9 cellular contexts compared by ENCODE assay signal in the genomic region with DNA sequence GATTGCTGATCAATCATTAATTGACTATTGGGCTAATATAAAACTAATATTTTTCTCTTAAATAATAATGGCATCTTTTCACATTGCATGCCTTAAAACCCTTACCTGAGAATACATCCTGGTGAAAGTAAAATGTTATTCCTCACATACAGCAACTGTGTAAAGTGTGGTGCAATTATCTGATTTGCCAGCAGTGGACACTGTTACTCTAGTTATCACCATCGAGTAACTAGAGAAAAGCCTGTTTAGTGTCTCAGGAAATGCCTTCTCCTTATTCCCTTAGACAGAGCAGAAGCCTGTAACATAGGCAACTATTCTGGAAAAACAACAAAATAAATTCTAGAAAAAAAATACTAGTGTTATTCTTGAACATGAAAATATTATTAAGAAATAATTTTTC.
A peak's percentile ranks its signal among the peaks of the same experiment; 100 is the strongest.
DNase-seq lines count a peak whose midpoint lies in the region; ATAC-seq and TF ChIP-seq lines count a peak whose summit lies in the region.
"Had no signal": no experiment of that assay in that cellular context is flagged by ENCODE, and none has a peak within 500 bp of the region (broad histone marks: within the 10 kb centered on the region; RNA-seq: fewer than 3 reads in every experiment).

No MANE protein-coding gene starts in this region.

- H3K36me3 Mint-ChIP-seq in T-helper 17 cell (ENCODE audit: low read depth), result no peaks in the 10 kb centered on the region
- H3K36me3 Mint-ChIP-seq: CD4-positive, CD25-positive, alpha-beta regulatory T cell had no signal

- DNase-seq in NOMO-1 treated with DMSO at 0.1 percent for 48 hours (lab: John Stamatoyannopoulos, UW; ENCODE audit: unreplicated experiment), result peak; percentile 5
- DNase-seq in NOMO-1 treated with dmso at 0.1 percent for 144 hours (lab: John Stamatoyannopoulos, UW; ENCODE audit: unreplicated experiment), result no peak
- peak; percentile 79 for DNase-seq in NCI-H345 treated with DMSO at 0.1 percent for 48 hours (lab: John Stamatoyannopoulos, UW; ENCODE audit: unreplicated experiment)
- peak in 2 of 10 donors; percentile 49 to 53 for DNase-seq in dorsolateral prefrontal cortex
- peak; percentile 41 for DNase-seq in mucosa of gallbladder (ENCODE audit: low spot score)
- DNase-seq in T-helper 17 cell, result no peak
- DNase-seq in T-helper 2 cell, result no peak

- H3K27ac Mint-ChIP-seq in T-helper 17 cell, result no peak overlapping the region
- H3K27ac Mint-ChIP-seq: CD4-positive, CD25-positive, alpha-beta regulatory T cell had no signal

- no peaks in the 10 kb centered on the region for H3K9me3 ChIP-seq in T-helper 17 cell (ENCODE audit: control insufficient read depth, low read length, poor library complexity, severe bottlenecking)

- peak; percentile 62 for ATAC-seq in HG03175 (IDR thresholded peaks at IDR 0.05; ENCODE audit: unreplicated experiment)
- no peak for ATAC-seq in T-helper 17 cell

- intact Hi-C loops in dorsolateral prefrontal cortex (cut with DNase I), result loop anchor here in 1 of 2 donors (2.0 to 10.0 kb wide), 3 partner anchors 515 to 780 kb away; no protein-coding TSS in a partner anchor

- H3K27me3 Mint-ChIP-seq in T-helper 17 cell, result peaks cover 37% of the 10 kb centered on the region
- H3K27me3 Mint-ChIP-seq: CD4-positive, CD25-positive, alpha-beta regulatory T cell had no signal

- no peak overlapping the region for H3K4me3 Mint-ChIP-seq in T-helper 17 cell
- H3K4me3 Mint-ChIP-seq: CD4-positive, CD25-positive, alpha-beta regulatory T cell had no signal

- no peak overlapping the region for H3K4me3 ChIP-seq in dorsolateral prefrontal cortex

- H3K27me3 ChIP-seq in dorsolateral prefrontal cortex, result no peaks in the 10 kb centered on the region

- no peak overlapping the region for H3K27ac ChIP-seq in dorsolateral prefrontal cortex

- peak; percentile 27 to 86 (median 69) for TF ChIP-seq CTCF in dorsolateral prefrontal cortex (IDR thresholded peaks at IDR 0.05 in 54 of 56, conservative IDR thresholded peaks at IDR 0.05 in 2 of 56; ENCODE audit: low read depth in 1 of 56, partially characterized antibody in 56 of 56)

- no peaks in the 10 kb centered on the region for H3K4me1 Mint-ChIP-seq in T-helper 17 cell
- H3K4me1 Mint-ChIP-seq: CD4-positive, CD25-positive, alpha-beta regulatory T cell had no signal

Comparison
In these comparisons a context has a peak if more than half of its experiments do, and no peak if none do; other contexts are left out.
1. DNase-seq: peak in NOMO-1 treated with DMSO at 0.1 percent for 48 hours (single experiment), NCI-H345 treated with DMSO at 0.1 percent for 48 hours (single experiment) and mucosa of gallbladder (single experiment); none in NOMO-1 treated with dmso at 0.1 percent for 144 hours (single experiment), T-helper 17 cell (0 of 3) and T-helper 2 cell (0 of 5).